Comparison of ENCODE assay signal across 8 cellular contexts in genomic region chr10:103752680-103753248, GRCh38.
DNase-seq lines count a peak whose midpoint lies in the region; ATAC-seq, FAIRE-seq and TF ChIP-seq lines count a peak whose summit lies in the region.

No MANE protein-coding gene starts in this region.

- peaks cover 22% of the 10 kb centered on the region for H3K4me1 Mint-ChIP-seq in stimulated activated effector memory CD8-positive, alpha-beta T cell treated with anti-CD3 and anti-CD28 coated beads, Interleukin-12 subunit alpha, Interleukin-12 subunit beta, amount 100 ng/mL, for 72 hours

- TF ChIP-seq CTCF in cardiac muscle cell (IDR thresholded peaks at IDR 0.05; ENCODE audit: low read depth, low read length): peak; percentile 72
- TF ChIP-seq CTCF in tibial nerve (IDR thresholded peaks at IDR 0.05): peak; percentile 35 to 62 (median 57)

- DNase-seq in cardiac muscle cell (ENCODE audit: low read depth in 1 of 2, low spot score in 1 of 2) (no peak), left cardiac atrium (no peak), germinal center (ENCODE audit: low spot score) (peak; percentile 24), tibial nerve (ENCODE audit: low spot score in 2 of 2) (no peak), left lobe of liver (ENCODE audit: low spot score) (no peak)
- no peak for DNase-seq in stimulated activated effector memory CD8-positive, alpha-beta T cell treated with anti-CD3 and anti-CD28 coated beads, Interleukin-12 subunit alpha, Interleukin-12 subunit beta, amount 100 ng/mL, for 72 hours (ENCODE audit: low spot score in 2 of 2)
- DNase-seq in central memory CD4-positive, alpha-beta T cell: no peak

- TF ChIP-seq EP300 in tibial nerve (IDR thresholded peaks at IDR 0.05): no peak

- peaks cover 14% of the 10 kb centered on the region for H3K36me3 Mint-ChIP-seq in stimulated activated effector memory CD8-positive, alpha-beta T cell treated with anti-CD3 and anti-CD28 coated beads, Interleukin-12 subunit alpha, Interleukin-12 subunit beta, amount 100 ng/mL, for 72 hours

- 74 to 84% methylated on average over 3 of the region's 3 CpGs for WGBS in tibial nerve, 2 donors

- intact Hi-C loops in left cardiac atrium (cut with DNase I): no loop called here

- H3K4me3 ChIP-seq in cardiac muscle cell: no peak overlapping the region
- H3K4me3 ChIP-seq in tibial nerve: no peak overlapping the region

- ATAC-seq in left cardiac atrium: no peak
- ATAC-seq in stimulated activated effector memory CD8-positive, alpha-beta T cell treated with anti-CD3 and anti-CD28 coated beads, Interleukin-12 subunit alpha, Interleukin-12 subunit beta, amount 100 ng/mL, for 72 hours: no peak
- ATAC-seq in left lobe of liver: no peak

- H3K27me3 ChIP-seq in cardiac muscle cell: no peaks in the 10 kb centered on the region
- no peaks in the 10 kb centered on the region for H3K27me3 ChIP-seq in tibial nerve

- no peaks in the 10 kb centered on the region for H3K36me3 ChIP-seq in cardiac muscle cell
- no peaks in the 10 kb centered on the region for H3K36me3 ChIP-seq in tibial nerve

- H3K9me3 ChIP-seq in cardiac muscle cell (ENCODE audit: low read depth) (no peaks in the 10 kb centered on the region), tibial nerve (peaks cover 0 to 8% (median 0%) of the 10 kb centered on the region in 4 donors)

- H3K27ac Mint-ChIP-seq in stimulated activated effector memory CD8-positive, alpha-beta T cell treated with anti-CD3 and anti-CD28 coated beads, Interleukin-12 subunit alpha, Interleukin-12 subunit beta, amount 100 ng/mL, for 72 hours: no peak overlapping the region

- H3K9me3 Mint-ChIP-seq in stimulated activated effector memory CD8-positive, alpha-beta T cell treated with anti-CD3 and anti-CD28 coated beads, Interleukin-12 subunit alpha, Interleukin-12 subunit beta, amount 100 ng/mL, for 72 hours: peaks cover 6% of the 10 kb centered on the region

- H3K4me1 ChIP-seq in cardiac muscle cell (ENCODE audit: low read depth) (peaks cover 20% of the 10 kb centered on the region), tibial nerve (peaks cover 0 to 51% (median 24%) of the 10 kb centered on the region in 4 donors)

- FAIRE-seq in TTC549 (lab: Jason Lieb, UNC): peak; percentile 45

- TF ChIP-seq POLR2A in tibial nerve (IDR thresholded peaks at IDR 0.05): no peak

- no peak overlapping the region for H3K4me3 Mint-ChIP-seq in stimulated activated effector memory CD8-positive, alpha-beta T cell treated with anti-CD3 and anti-CD28 coated beads, Interleukin-12 subunit alpha, Interleukin-12 subunit beta, amount 100 ng/mL, for 72 hours

- H3K27ac ChIP-seq in cardiac muscle cell: peak overlapping the region; percentile 87
- peak overlapping the region in 2 of 4 donors; percentile 82 to 85 for H3K27ac ChIP-seq in tibial nerve
